2 cellular contexts compared by ENCODE assay signal in the genomic region with DNA sequence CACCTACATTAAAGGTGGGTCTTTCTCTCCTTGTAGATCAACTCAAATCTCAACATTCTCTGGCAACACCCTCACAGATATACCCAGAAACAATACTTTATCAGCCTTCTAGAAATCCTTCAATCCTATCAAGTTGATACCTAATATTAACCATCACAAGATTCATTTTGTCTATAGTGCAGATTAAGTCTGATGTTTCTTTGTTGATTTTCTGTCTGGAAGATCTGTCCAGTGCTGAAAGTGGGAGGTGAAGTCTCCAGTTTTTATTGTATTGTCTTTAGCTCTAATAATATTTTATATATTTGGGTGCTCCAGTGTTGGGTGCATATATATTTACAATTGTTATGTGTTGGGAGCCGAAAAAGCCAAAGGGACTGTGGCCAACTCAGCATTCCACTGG.
TF ChIP-seq lines count a peak whose summit lies in the region.

No MANE protein-coding gene starts in this region.

TF ChIP-seq in Ishikawa, 13 proteins besides CTCF, POLR2A, EP300 and RAD21 (continued from another document):
- TF ChIP-seq, protein P1, sequence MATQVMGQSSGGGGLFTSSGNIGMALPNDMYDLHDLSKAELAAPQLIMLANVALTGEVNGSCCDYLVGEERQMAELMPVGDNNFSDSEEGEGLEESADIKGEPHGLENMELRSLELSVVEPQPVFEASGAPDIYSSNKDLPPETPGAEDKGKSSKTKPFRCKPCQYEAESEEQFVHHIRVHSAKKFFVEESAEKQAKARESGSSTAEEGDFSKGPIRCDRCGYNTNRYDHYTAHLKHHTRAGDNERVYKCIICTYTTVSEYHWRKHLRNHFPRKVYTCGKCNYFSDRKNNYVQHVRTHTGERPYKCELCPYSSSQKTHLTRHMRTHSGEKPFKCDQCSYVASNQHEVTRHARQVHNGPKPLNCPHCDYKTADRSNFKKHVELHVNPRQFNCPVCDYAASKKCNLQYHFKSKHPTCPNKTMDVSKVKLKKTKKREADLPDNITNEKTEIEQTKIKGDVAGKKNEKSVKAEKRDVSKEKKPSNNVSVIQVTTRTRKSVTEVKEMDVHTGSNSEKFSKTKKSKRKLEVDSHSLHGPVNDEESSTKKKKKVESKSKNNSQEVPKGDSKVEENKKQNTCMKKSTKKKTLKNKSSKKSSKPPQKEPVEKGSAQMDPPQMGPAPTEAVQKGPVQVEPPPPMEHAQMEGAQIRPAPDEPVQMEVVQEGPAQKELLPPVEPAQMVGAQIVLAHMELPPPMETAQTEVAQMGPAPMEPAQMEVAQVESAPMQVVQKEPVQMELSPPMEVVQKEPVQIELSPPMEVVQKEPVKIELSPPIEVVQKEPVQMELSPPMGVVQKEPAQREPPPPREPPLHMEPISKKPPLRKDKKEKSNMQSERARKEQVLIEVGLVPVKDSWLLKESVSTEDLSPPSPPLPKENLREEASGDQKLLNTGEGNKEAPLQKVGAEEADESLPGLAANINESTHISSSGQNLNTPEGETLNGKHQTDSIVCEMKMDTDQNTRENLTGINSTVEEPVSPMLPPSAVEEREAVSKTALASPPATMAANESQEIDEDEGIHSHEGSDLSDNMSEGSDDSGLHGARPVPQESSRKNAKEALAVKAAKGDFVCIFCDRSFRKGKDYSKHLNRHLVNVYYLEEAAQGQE (IDR thresholded peaks at IDR 0.05; ENCODE audit: low read depth) = peak; percentile 73

TF ChIP-seq in GM12878, 131 proteins besides CTCF, POLR2A, EP300 and RAD21 (continued from another document):
- TF ChIP-seq, protein P2, sequence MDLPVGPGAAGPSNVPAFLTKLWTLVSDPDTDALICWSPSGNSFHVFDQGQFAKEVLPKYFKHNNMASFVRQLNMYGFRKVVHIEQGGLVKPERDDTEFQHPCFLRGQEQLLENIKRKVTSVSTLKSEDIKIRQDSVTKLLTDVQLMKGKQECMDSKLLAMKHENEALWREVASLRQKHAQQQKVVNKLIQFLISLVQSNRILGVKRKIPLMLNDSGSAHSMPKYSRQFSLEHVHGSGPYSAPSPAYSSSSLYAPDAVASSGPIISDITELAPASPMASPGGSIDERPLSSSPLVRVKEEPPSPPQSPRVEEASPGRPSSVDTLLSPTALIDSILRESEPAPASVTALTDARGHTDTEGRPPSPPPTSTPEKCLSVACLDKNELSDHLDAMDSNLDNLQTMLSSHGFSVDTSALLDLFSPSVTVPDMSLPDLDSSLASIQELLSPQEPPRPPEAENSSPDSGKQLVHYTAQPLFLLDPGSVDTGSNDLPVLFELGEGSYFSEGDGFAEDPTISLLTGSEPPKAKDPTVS (IDR thresholded peaks at IDR 0.05; ENCODE audit: low read depth, low read length) = no peak
